ENCODE assay signal across 24 cellular contexts in genomic region chr17:3603870-3604259, GRCh38. TPM values are rescaled to one million over a fixed set of nuclear protein-coding genes. Genes with fewer than 3 reads are reported as not detected.
A peak's percentile ranks its signal among the peaks of the same experiment; 100 is the strongest.
DNase-seq lines count a peak whose midpoint lies in the region; ATAC-seq, FAIRE-seq and TF ChIP-seq lines count a peak whose summit lies in the region.
"Had no signal": no experiment of that assay in that cellular context is flagged by ENCODE, and none has a peak within 500 bp of the region (broad histone marks: within the 10 kb centered on the region; RNA-seq: fewer than 3 reads in every experiment).

No MANE protein-coding gene starts in this region.

- CTCF ChIA-PET in endothelial cell of umbilical vein (lab: Charles Lee) = interaction anchor here (1.2 to 2.5 kb wide), 3 partner anchors 14 to 555 kb away, joined by 3 to 15 read pairs (median 5); partner anchors contain the start of genes CTNS and SHPK

- H3K4me1 Mint-ChIP-seq in natural killer cell treated with Interleukin-12 subunit alpha and Interleukin-12 subunit beta and Interleukin-15 and Interleukin-18, amount 100 ng/mL, for 72 hours (ENCODE audit: low read depth in 2 of 2) = peaks cover 0 to 14% of the 10 kb centered on the region in 2 donors
- H3K4me1 Mint-ChIP-seq in natural killer cell = no peaks in the 10 kb centered on the region
- H3K4me1 Mint-ChIP-seq: CD4-positive, CD25-positive, alpha-beta regulatory T cell had no signal

- DNase-seq in natural killer cell treated with Interleukin-12 subunit alpha and Interleukin-12 subunit beta and Interleukin-15 and Interleukin-18, amount 100 ng/mL, for 72 hours (ENCODE audit: low spot score) = peak; percentile 10
- DNase-seq in natural killer cell (no peak), endothelial cell of umbilical vein (ENCODE audit: low read depth, low spot score) (no peak), kidney (peak; percentile 7), NCI-H1436 (lab: John Stamatoyannopoulos, UW) (no peak), hepatic stellate cell (ENCODE audit: low spot score) (no peak)
- DNase-seq: DMS153, DND-41, Kasumi-1, MV-4-11, NCI-H1105, NCI-H146, NCI-H1930, NCI-H2107, NCI-H524, NCI-H748 treated with DMSO at 0.1 percent for 48 hours, SHP77 treated with DMSO at 0.1 percent for 48 hours had no signal

- no peaks in the 10 kb centered on the region for H3K79me2 ChIP-seq in endothelial cell of umbilical vein (ENCODE audit: control insufficient read depth, insufficient read depth, low read length)

- H3K27me3 Mint-ChIP-seq in natural killer cell treated with Interleukin-12 subunit alpha and Interleukin-12 subunit beta and Interleukin-15 and Interleukin-18, amount 100 ng/mL, for 72 hours = no peaks in the 10 kb centered on the region
- no peaks in the 10 kb centered on the region for H3K27me3 Mint-ChIP-seq in natural killer cell (ENCODE audit: low read depth in 2 of 2)
- H3K27me3 Mint-ChIP-seq: CD4-positive, CD25-positive, alpha-beta regulatory T cell had no signal

- H3K9me3 ChIP-seq in endothelial cell of umbilical vein (replicated peaks; ENCODE audit: control insufficient read depth, insufficient read depth, low read length) = no peaks in the 10 kb centered on the region
- H3K9me3 ChIP-seq in kidney (ENCODE audit: control insufficient read depth in 1 of 2, low read length in 2 of 2) = no peaks in the 10 kb centered on the region
- H3K9me3 ChIP-seq: BLaER1 had no signal

- no peak for TF ChIP-seq CTCF in natural killer cell (IDR thresholded peaks at IDR 0.05)
- TF ChIP-seq CTCF in endothelial cell of umbilical vein (IDR thresholded peaks at IDR 0.05; ENCODE audit: extremely low read depth in 1 of 2, insufficient read depth in 1 of 2, low read depth in 1 of 2, low read length in 2 of 2) = no peak
- TF ChIP-seq CTCF in kidney (IDR thresholded peaks at IDR 0.05; ENCODE audit: borderline replicate concordance, extremely low read depth, insufficient read depth) = no peak

- H3K27ac Mint-ChIP-seq in natural killer cell treated with Interleukin-12 subunit alpha and Interleukin-12 subunit beta and Interleukin-15 and Interleukin-18, amount 100 ng/mL, for 72 hours = no peak overlapping the region
- no peak overlapping the region for H3K27ac Mint-ChIP-seq in natural killer cell
- H3K27ac Mint-ChIP-seq: CD4-positive, CD25-positive, alpha-beta regulatory T cell had no signal

- H3K9ac ChIP-seq in endothelial cell of umbilical vein (replicated peaks; ENCODE audit: extremely low read depth, insufficient read depth, low read length) (no peak overlapping the region), kidney (ENCODE audit: low read length in 2 of 2) (no peak overlapping the region)
- H3K9ac ChIP-seq: BLaER1 had no signal

- H3K36me3 Mint-ChIP-seq in natural killer cell treated with Interleukin-12 subunit alpha and Interleukin-12 subunit beta and Interleukin-15 and Interleukin-18, amount 100 ng/mL, for 72 hours = peaks cover 4% of the 10 kb centered on the region
- H3K36me3 Mint-ChIP-seq in natural killer cell = peaks cover 5% of the 10 kb centered on the region

- H3K4me3 Mint-ChIP-seq in natural killer cell treated with Interleukin-12 subunit alpha and Interleukin-12 subunit beta and Interleukin-15 and Interleukin-18, amount 100 ng/mL, for 72 hours = no peak overlapping the region
- H3K4me3 Mint-ChIP-seq in natural killer cell = no peak overlapping the region
- H3K4me3 Mint-ChIP-seq: CD4-positive, CD25-positive, alpha-beta regulatory T cell had no signal

- intact Hi-C loops in natural killer cell (cut with micrococcal nuclease) (no loop called here), endothelial cell of umbilical vein (cut with micrococcal nuclease) (loop anchor here (2.0 kb wide), 1 partner anchor 65 kb away; the partner anchor contains the start of genes EMC6 and TAX1BP3), kidney (cut with DNase I) (no loop called here)

- ATAC-seq in natural killer cell treated with Interleukin-12 subunit alpha and Interleukin-12 subunit beta and Interleukin-15 and Interleukin-18, amount 100 ng/mL, for 72 hours = no peak
- no peak for ATAC-seq in natural killer cell
- no peak for ATAC-seq in HG03571 (IDR thresholded peaks at IDR 0.05; ENCODE audit: unreplicated experiment)
- ATAC-seq: HepG2, K562 had no signal

- H3K9me1 ChIP-seq in endothelial cell of umbilical vein (replicated peaks; ENCODE audit: control insufficient read depth, extremely low read depth, insufficient read depth, low read length) = no peaks in the 10 kb centered on the region

- no peaks in the 10 kb centered on the region for H3K9me3 Mint-ChIP-seq in natural killer cell treated with Interleukin-12 subunit alpha and Interleukin-12 subunit beta and Interleukin-15 and Interleukin-18, amount 100 ng/mL, for 72 hours
- no peaks in the 10 kb centered on the region for H3K9me3 Mint-ChIP-seq in natural killer cell
- H3K9me3 Mint-ChIP-seq: CD4-positive, CD25-positive, alpha-beta regulatory T cell had no signal

- BruUV-seq in endothelial cell of umbilical vein (replicated peaks; lab: Mats Ljungman, UMichigan) = no TSS peak

- H3K36me3 ChIP-seq in endothelial cell of umbilical vein (ENCODE audit: control insufficient read depth in 2 of 2, extremely low read depth in 1 of 2, insufficient read depth in 2 of 2, low read length in 2 of 2) (peaks cover 4 to 5% of the 10 kb centered on the region in 2 experiments), kidney (ENCODE audit: control insufficient read depth in 1 of 2, insufficient read depth in 2 of 2, low read length in 2 of 2) (peaks cover 6 to 17% of the 10 kb centered on the region in 2 donors)

- no peak for TF ChIP-seq POLR2A in endothelial cell of umbilical vein (IDR thresholded peaks at IDR 0.05; ENCODE audit: low read depth, low read length)

- no peaks in the 10 kb centered on the region for H4K20me1 ChIP-seq in endothelial cell of umbilical vein (replicated peaks; ENCODE audit: control insufficient read depth, extremely low read depth, insufficient read depth, low read length)

- H3K4me1 ChIP-seq in endothelial cell of umbilical vein (ENCODE audit: control insufficient read depth, extremely low read depth, insufficient read depth, low read length) (peaks cover 9% of the 10 kb centered on the region), kidney (ENCODE audit: control insufficient read depth in 1 of 2, insufficient read depth in 1 of 2, low read depth in 1 of 2, low read length in 2 of 2) (no peaks in the 10 kb centered on the region)
- H3K4me1 ChIP-seq: BLaER1 had no signal

- dilution Hi-C loops in endothelial cell of umbilical vein (cut with MboI; ENCODE audit: extremely low pct_ligation_motif_present, low sequenced_read_pairs) = no loop called here

- H3K27ac ChIP-seq in endothelial cell of umbilical vein (ENCODE audit: insufficient read depth, low read depth, low read length) (peak overlapping the region; percentile 49), kidney (ENCODE audit: low read depth in 2 of 2, low read length in 2 of 2) (no peak overlapping the region)
- H3K27ac ChIP-seq: BLaER1 had no signal

- H3K27me3 ChIP-seq in endothelial cell of umbilical vein (ENCODE audit: control insufficient read depth in 2 of 2, insufficient read depth in 2 of 2, low read length in 2 of 2) = no peaks in the 10 kb centered on the region
- H3K27me3 ChIP-seq: BLaER1 had no signal

- no peak for FAIRE-seq in endothelial cell of umbilical vein (lab: Jason Lieb, UNC)
- FAIRE-seq in kidney (lab: Jason Lieb, UNC) = no peak
- FAIRE-seq: A204.1, GM19239, HepG2, K562 had no signal

- H3K4me3 ChIP-seq in endothelial cell of umbilical vein (replicated peaks in 1 of 3; ENCODE audit: insufficient read depth in 1 of 3, low read depth in 1 of 3, low read length in 3 of 3) (no peak overlapping the region), kidney (ENCODE audit: low read length in 2 of 2) (no peak overlapping the region)
- H3K4me3 ChIP-seq: BLaER1, K562 had no signal

- no peak overlapping the region for H2AFZ ChIP-seq in endothelial cell of umbilical vein (ENCODE audit: low read depth, low read length)

- POLR2A ChIA-PET in endothelial cell of umbilical vein (lab: Charles Lee) = no interaction called here

- H3K4me2 ChIP-seq in endothelial cell of umbilical vein (ENCODE audit: insufficient read depth, low read length) = no peak overlapping the region
- H3K4me2 ChIP-seq: BLaER1 had no signal

RNA-seq across cellular contexts. Expression of gene TRPV1, which starts 5.3 kb away (rescaled TPM):
- total RNA-seq in natural killer cell treated with Interleukin-12 subunit alpha and Interleukin-12 subunit beta and Interleukin-15 and Interleukin-18, amount 100 ng/mL, for 72 hours = 100 to 1,000 TPM in 1 of 2 donors, 10 to 100 TPM in 1; 94.3 to 123 TPM
- total RNA-seq in natural killer cell (1 to 10 TPM; 3.2 to 4.5 (median 4.2) TPM), endothelial cell of umbilical vein (1.4 and 2.5 TPM in 2 replicates), kidney (4.2 TPM)
- polyA plus RNA-seq in endothelial cell of umbilical vein (1.4 and 1.8 TPM in 2 replicates), kidney (ENCODE audit: insufficient read depth, low read depth, low replicate concordance) (4.7 TPM)
- 0.87 and 0.96 TPM in 2 replicates for polyA plus RNA-seq in endothelial cell of umbilical vein (2011; cell fraction: cytosol; rRNA removed)
- polyA plus RNA-seq in endothelial cell of umbilical vein (2011; cell fraction: nucleus; rRNA removed) = 10.3 and 10.4 TPM in 2 replicates
- 1.4 and 1.5 TPM in 2 replicates for polyA plus RNA-seq in endothelial cell of umbilical vein (2012)
- polyA minus RNA-seq in endothelial cell of umbilical vein = 4.6 and 8.7 TPM in 2 replicates
- 3.5 TPM for polyA minus RNA-seq in endothelial cell of umbilical vein (2011; cell fraction: cytosol; rRNA and poly(A)+ RNA removed)
- polyA minus RNA-seq in endothelial cell of umbilical vein (2011; cell fraction: nucleus; rRNA and poly(A)+ RNA removed) = 5.6 TPM in 2 replicates

RNA-seq across cellular contexts. Expression of gene SHPK, which starts 32.2 kb away (rescaled TPM):
- total RNA-seq in natural killer cell treated with Interleukin-12 subunit alpha and Interleukin-12 subunit beta and Interleukin-15 and Interleukin-18, amount 100 ng/mL, for 72 hours = 100 to 1,000 TPM in 1 of 2 donors, 10 to 100 TPM in 1; 67.2 to 121 TPM
- 1 to 10 TPM; 5.8 to 9.3 (median 8.9) TPM for total RNA-seq in natural killer cell
- total RNA-seq in endothelial cell of umbilical vein = 15.9 and 17.8 TPM in 2 replicates
- 14.7 and 15.4 TPM in 2 replicates for polyA plus RNA-seq in endothelial cell of umbilical vein
- polyA plus RNA-seq in endothelial cell of umbilical vein (2011; cell fraction: cytosol; rRNA removed) = 12.7 and 12.9 TPM in 2 replicates
- 24.1 and 28.5 TPM in 2 replicates for polyA plus RNA-seq in endothelial cell of umbilical vein (2011; cell fraction: nucleus; rRNA removed)
- 11.4 and 13.2 TPM in 2 replicates for polyA plus RNA-seq in endothelial cell of umbilical vein (2012)
- 25.5 and 28.3 TPM in 2 replicates for polyA minus RNA-seq in endothelial cell of umbilical vein
- 4.6 TPM for polyA minus RNA-seq in endothelial cell of umbilical vein (2011; cell fraction: cytosol; rRNA and poly(A)+ RNA removed)
- polyA minus RNA-seq in endothelial cell of umbilical vein (2011; cell fraction: nucleus; rRNA and poly(A)+ RNA removed) = 12.6 and 13.4 TPM in 2 replicates
- total RNA-seq in kidney = 17.5 TPM
- polyA plus RNA-seq in kidney (ENCODE audit: insufficient read depth, low read depth, low replicate concordance) = 9.2 TPM

RNA-seq across cellular contexts. Expression of gene CTNS, which starts 32.7 kb away (rescaled TPM):
- 10 to 100 TPM; 11.1 to 24.5 TPM for total RNA-seq in natural killer cell treated with Interleukin-12 subunit alpha and Interleukin-12 subunit beta and Interleukin-15 and Interleukin-18, amount 100 ng/mL, for 72 hours
- total RNA-seq in natural killer cell = 10 to 100 TPM in 1 of 3 donors, 1 to 10 TPM in 2; 7.6 to 24.2 (median 9.6) TPM
- total RNA-seq in endothelial cell of umbilical vein = 20.8 and 25.9 TPM in 2 replicates
- 17.9 and 20.5 TPM in 2 replicates for polyA plus RNA-seq in endothelial cell of umbilical vein
- polyA plus RNA-seq in endothelial cell of umbilical vein (2011; cell fraction: cytosol; rRNA removed) = 10.2 and 12.2 TPM in 2 replicates
- polyA plus RNA-seq in endothelial cell of umbilical vein (2011; cell fraction: nucleus; rRNA removed) = 15.5 and 18.1 TPM in 2 replicates
- polyA plus RNA-seq in endothelial cell of umbilical vein (2012) = 15.5 and 20.4 TPM in 2 replicates
- 15.2 and 16.2 TPM in 2 replicates for polyA minus RNA-seq in endothelial cell of umbilical vein
- polyA minus RNA-seq in endothelial cell of umbilical vein (2011; cell fraction: cytosol; rRNA and poly(A)+ RNA removed) = 5.1 TPM
- 10.5 and 14.0 TPM in 2 replicates for polyA minus RNA-seq in endothelial cell of umbilical vein (2011; cell fraction: nucleus; rRNA and poly(A)+ RNA removed)
- 15.7 TPM for total RNA-seq in kidney
- 11.9 TPM for polyA plus RNA-seq in kidney (ENCODE audit: insufficient read depth, low read depth, low replicate concordance)

RNA-seq across cellular contexts. Expression of gene TRPV3, which starts 46.3 kb away (rescaled TPM):
- 1 to 10 TPM; 6.5 to 9.7 TPM for total RNA-seq in natural killer cell treated with Interleukin-12 subunit alpha and Interleukin-12 subunit beta and Interleukin-15 and Interleukin-18, amount 100 ng/mL, for 72 hours
- total RNA-seq in natural killer cell (10 to 100 TPM in 1 of 3 donors, 1 to 10 TPM in 2; 5.6 to 10.3 (median 7.6) TPM), endothelial cell of umbilical vein (not detected in 2 replicates), kidney (1.2 TPM)
- polyA plus RNA-seq in endothelial cell of umbilical vein (0.01 TPM in 1 of 2 replicates, not detected in the other), kidney (ENCODE audit: insufficient read depth, low read depth, low replicate concordance) (0.13 TPM)
- polyA plus RNA-seq in endothelial cell of umbilical vein (2011; cell fraction: cytosol; rRNA removed) = 0.01 TPM in 1 of 2 replicates, not detected in the other
- polyA plus RNA-seq in endothelial cell of umbilical vein (2011; cell fraction: nucleus; rRNA removed) = 0.04 and 0.07 TPM in 2 replicates
- polyA plus RNA-seq in endothelial cell of umbilical vein (2012) = 0.08 TPM in 1 of 2 replicates, not detected in the other
- polyA minus RNA-seq in endothelial cell of umbilical vein = 0.11 and 0.17 TPM in 2 replicates
- not detected for polyA minus RNA-seq in endothelial cell of umbilical vein (2011; cell fraction: cytosol; rRNA and poly(A)+ RNA removed)
- 0.19 and 0.24 TPM in 2 replicates for polyA minus RNA-seq in endothelial cell of umbilical vein (2011; cell fraction: nucleus; rRNA and poly(A)+ RNA removed)

Comparison
In these comparisons a context has a peak if more than half of its experiments do, and no peak if none do; other contexts are left out.
1. DNase-seq: peak in natural killer cell treated with Interleukin-12 subunit alpha and Interleukin-12 subunit beta and Interleukin-15 and Interleukin-18, amount 100 ng/mL, for 72 hours (single experiment) and kidney (single experiment); none in natural killer cell (single experiment), endothelial cell of umbilical vein (single experiment), NCI-H1436 (single experiment) and hepatic stellate cell (single experiment).
2. RNA of gene TRPV1, which starts 5.3 kb away (total RNA-seq): 94.3 to 123 TPM in natural killer cell treated with Interleukin-12 subunit alpha and Interleukin-12 subunit beta and Interleukin-15 and Interleukin-18, amount 100 ng/mL, for 72 hours; 4.2 TPM in kidney (single experiment), 3.2 to 4.5 TPM in natural killer cell and 1.4 to 2.5 TPM in endothelial cell of umbilical vein; every median in the first group is over 10 times any median in the second.